Comparison of ENCODE assay signal across 1 cellular context in genomic region chr12:96206957-96207356, GRCh38.
TF ChIP-seq lines count a peak whose summit lies in the region.

No MANE protein-coding gene starts in this region.

TF ChIP-seq in endothelial cell of umbilical vein, 7 proteins besides CTCF, POLR2A, EP300 and RAD21 (continued from another document):
- TF ChIP-seq POLR2AphosphoS5 (IDR thresholded peaks at IDR 0.05; ENCODE audit: insufficient read depth, low read depth, low read length) = no peak
- TF ChIP-seq EZH2 (IDR thresholded peaks at IDR 0.05; ENCODE audit: borderline replicate concordance, low read depth, low read length, severe bottlenecking) = no peak
- TF ChIP-seq MYC (IDR thresholded peaks at IDR 0.05; ENCODE audit: low read depth, low read length) = no peak
